22 cellular contexts compared by ENCODE assay signal in genomic region chr21:16154961-16155360, GRCh38.
"Had no signal": no experiment of that assay in that cellular context is flagged by ENCODE, and none has a peak within 500 bp of the region (broad histone marks: within the 10 kb centered on the region; RNA-seq: fewer than 3 reads in every experiment).

No MANE protein-coding gene starts in this region.

- H3K27me3 Mint-ChIP-seq: activated CD4-positive, alpha-beta memory T cell treated with anti-CD3 and anti-CD28 coated beads, Interleukin-2, amount 10 ng/mL, durations not matched to agents 7 days and 5 days; central memory CD8-positive, alpha-beta T cell; T-helper 17 cell had no signal

- H3K4me1 ChIP-seq: esophagus squamous epithelium, gastroesophageal sphincter, left ventricle myocardium inferior, parathyroid adenoma, thyroid gland, upper lobe of right lung had no signal

- H3K27ac Mint-ChIP-seq: activated CD4-positive, alpha-beta memory T cell treated with anti-CD3 and anti-CD28 coated beads, Interleukin-2, amount 10 ng/mL, durations not matched to agents 7 days and 5 days; activated T-cell treated with anti-CD3 and anti-CD28 coated beads, Interleukin-2, amount 50 U/mL, for 72 hours; natural killer cell; T-helper 17 cell had no signal

- H3K27me3 ChIP-seq: esophagus squamous epithelium, gastroesophageal sphincter, thyroid gland, upper lobe of right lung had no signal

- H3K4me3 Mint-ChIP-seq: activated CD4-positive, alpha-beta memory T cell treated with anti-CD3 and anti-CD28 coated beads, Interleukin-2, amount 10 ng/mL, durations not matched to agents 7 days and 5 days; activated T-cell treated with anti-CD3 and anti-CD28 coated beads, Interleukin-2, amount 50 U/mL, for 72 hours; central memory CD8-positive, alpha-beta T cell; natural killer cell; T-helper 17 cell had no signal

- ATAC-seq: activated T-cell treated with anti-CD3 and anti-CD28 coated beads, Interleukin-2, amount 50 U/mL, for 72 hours; gastroesophageal sphincter; natural killer cell; right cardiac atrium; stimulated activated naive CD8-positive, alpha-beta T cell treated with anti-CD3 and anti-CD28 coated beads, Interleukin-15, Interleukin-2, amounts not matched to agents 100 U/mL and 50 U/mL, for 24 hours; T-helper 17 cell; upper lobe of right lung had no signal

- H3K27ac ChIP-seq: coronary artery, esophagus squamous epithelium, gastroesophageal sphincter, left ventricle myocardium inferior, parathyroid adenoma, thyroid gland, upper lobe of right lung had no signal

- H3K9me3 ChIP-seq: esophagus squamous epithelium, gastroesophageal sphincter, left ventricle myocardium inferior, thyroid gland, upper lobe of right lung had no signal

- H3K4me3 ChIP-seq: coronary artery, esophagus squamous epithelium, gastroesophageal sphincter, left ventricle myocardium inferior, thyroid gland, upper lobe of right lung had no signal

- DNase-seq: activated CD4-positive, alpha-beta memory T cell treated with anti-CD3 and anti-CD28 coated beads, Interleukin-2, amount 10 ng/mL, durations not matched to agents 7 days and 5 days; activated CD4-positive, alpha-beta T cell treated with anti-CD3 and anti-CD28 coated beads for 48 hours; activated effector memory CD4-positive, alpha-beta T cell treated with Interleukin-2 at 50 U/mL for 16 hours; activated naive CD4-positive, alpha-beta T cell treated with anti-CD3 and anti-CD28 coated beads, Interleukin-2, amount 50 U/mL, for 16 hours; activated T-cell treated with anti-CD3 and anti-CD28 coated beads, Interleukin-2, amount 50 U/mL, for 72 hours; aorta; esophagus squamous epithelium; head of caudate nucleus; hypothalamus; left ventricle myocardium inferior; midbrain; natural killer cell; right cardiac atrium; stimulated activated CD4-positive, alpha-beta T cell treated with anti-CD3 and anti-CD28 coated beads, Interleukin-4, amount 100 ng/mL, for 4 hours; stimulated activated naive CD8-positive, alpha-beta T cell treated with anti-CD3 and anti-CD28 coated beads, Interleukin-15, Interleukin-2, amounts not matched to agents 100 U/mL and 50 U/mL, for 24 hours; T-helper 17 cell; thyroid gland; upper lobe of right lung had no signal

- H3K36me3 ChIP-seq: esophagus squamous epithelium, gastroesophageal sphincter, left ventricle myocardium inferior, thyroid gland, upper lobe of right lung had no signal

- H3K36me3 Mint-ChIP-seq: natural killer cell had no signal

- H3K9me3 Mint-ChIP-seq: activated CD4-positive, alpha-beta memory T cell treated with anti-CD3 and anti-CD28 coated beads, Interleukin-2, amount 10 ng/mL, durations not matched to agents 7 days and 5 days; activated T-cell treated with anti-CD3 and anti-CD28 coated beads, Interleukin-2, amount 50 U/mL, for 72 hours; central memory CD8-positive, alpha-beta T cell had no signal

- H3K4me1 Mint-ChIP-seq: activated CD4-positive, alpha-beta memory T cell treated with anti-CD3 and anti-CD28 coated beads, Interleukin-2, amount 10 ng/mL, durations not matched to agents 7 days and 5 days; central memory CD8-positive, alpha-beta T cell; natural killer cell; T-helper 17 cell had no signal
